ENCODE assay signal across 23 cellular contexts in genomic region chr4:20046179-20046578, GRCh38.
"Had no signal": no experiment of that assay in that cellular context is flagged by ENCODE, and none has a peak within 500 bp of the region (broad histone marks: within the 10 kb centered on the region; RNA-seq: fewer than 3 reads in every experiment).

No MANE protein-coding gene starts in this region.

- H3K27ac ChIP-seq: esophagus squamous epithelium, lower lobe of right lung, neutrophil, parathyroid adenoma, right lobe of liver, thyroid gland, vagina had no signal

- H2AFZ ChIP-seq: parathyroid adenoma had no signal

- H3K27me3 Mint-ChIP-seq: effector memory CD8-positive, alpha-beta T cell; progenitor cell of endocrine pancreas; stimulated activated naive CD8-positive, alpha-beta T cell treated with anti-CD3 and anti-CD28 coated beads, Interleukin-15, amount 100 ng/mL, for 72 hours had no signal

- H3K9me3 ChIP-seq: esophagus squamous epithelium, lower lobe of right lung, neutrophil, right lobe of liver, thyroid gland, vagina had no signal

- H3K27me3 ChIP-seq: esophagus squamous epithelium, neutrophil, right lobe of liver, thyroid gland, vagina had no signal

- H3K4me3 Mint-ChIP-seq: effector memory CD8-positive, alpha-beta T cell; natural killer cell; neural crest cell; stimulated activated naive CD8-positive, alpha-beta T cell treated with anti-CD3 and anti-CD28 coated beads, Interleukin-15, amount 100 ng/mL, for 72 hours had no signal

- H3K4me3 ChIP-seq: esophagus squamous epithelium, lower lobe of right lung, right lobe of liver, thyroid gland, vagina had no signal

- H3K36me3 ChIP-seq: esophagus squamous epithelium, lower lobe of right lung, neutrophil, right lobe of liver, thyroid gland, vagina had no signal

- DNase-seq: cortex of kidney; effector memory CD8-positive, alpha-beta T cell; erythroblast; esophagus squamous epithelium; hypothalamus; kidney; left cardiac atrium; left ventricle myocardium superior; lower lobe of right lung; natural killer cell; right lobe of liver; small intestine; stimulated activated CD4-positive, alpha-beta T cell treated with anti-CD3 and anti-CD28 coated beads, Interleukin-1b, Interleukin-23, amount 100 ng/mL, for 48 hours; stimulated activated CD4-positive, alpha-beta T cell treated with anti-CD3 and anti-CD28 coated beads, Interleukin-4, amount 100 ng/mL, for 1 hour; stimulated activated CD8-positive, alpha-beta memory T cell treated with anti-CD3 and anti-CD28 coated beads, Interleukin-4, amount 100 ng/mL, for 48 hours; stimulated activated naive CD4-positive, alpha-beta T cell; stimulated activated naive CD8-positive, alpha-beta T cell treated with anti-CD3 and anti-CD28 coated beads, Interleukin-15, amount 100 ng/mL, for 72 hours; thyroid gland had no signal

- H3K9me3 Mint-ChIP-seq: neural crest cell had no signal

- H3K4me1 Mint-ChIP-seq: natural killer cell; stimulated activated naive CD8-positive, alpha-beta T cell treated with anti-CD3 and anti-CD28 coated beads, Interleukin-15, amount 100 ng/mL, for 72 hours had no signal

- H3K27ac Mint-ChIP-seq: effector memory CD8-positive, alpha-beta T cell; natural killer cell; progenitor cell of endocrine pancreas; stimulated activated naive CD8-positive, alpha-beta T cell treated with anti-CD3 and anti-CD28 coated beads, Interleukin-15, amount 100 ng/mL, for 72 hours had no signal

- H3K4me1 ChIP-seq: lower lobe of right lung, parathyroid adenoma, right lobe of liver, thyroid gland had no signal

- ATAC-seq: effector memory CD8-positive, alpha-beta T cell; left cardiac atrium; left ventricle myocardium superior; lower lobe of right lung; natural killer cell; right lobe of liver; stimulated activated naive CD8-positive, alpha-beta T cell treated with anti-CD3 and anti-CD28 coated beads, Interleukin-15, amount 100 ng/mL, for 72 hours had no signal

- H3K9ac ChIP-seq: parathyroid adenoma had no signal
